Comparison of ENCODE assay signal across 23 cellular contexts in genomic region chr12:117567644-117568043, GRCh38.
A peak's percentile ranks its signal among the peaks of the same experiment; 100 is the strongest.
DNase-seq lines count a peak whose midpoint lies in the region; ATAC-seq and TF ChIP-seq lines count a peak whose summit lies in the region.
"Had no signal": no experiment of that assay in that cellular context is flagged by ENCODE, and none has a peak within 500 bp of the region (broad histone marks: within the 10 kb centered on the region; RNA-seq: fewer than 3 reads in every experiment).

No MANE protein-coding gene starts in this region.

- H3K9ac ChIP-seq in OCI-LY3 (ENCODE audit: low read length), result no peak overlapping the region

- TF ChIP-seq CTCF in OCI-LY3 (IDR thresholded peaks at IDR 0.05; ENCODE audit: low read depth, low read length) (no peak), type B pancreatic cell (conservative IDR thresholded peaks at IDR 0.05) (no peak)

- H3K27ac ChIP-seq in OCI-LY3 (ENCODE audit: low read length), result no peak overlapping the region
- H3K27ac ChIP-seq: esophagus muscularis mucosa, gastroesophageal sphincter, ovary, SJCRH30 had no signal

- peaks cover 16% of the 10 kb centered on the region for H3K4me1 Mint-ChIP-seq in type B pancreatic cell (ENCODE audit: unreplicated experiment)
- H3K4me1 Mint-ChIP-seq: CD4-positive, alpha-beta memory T cell; memory B cell; naive B cell; stimulated activated effector memory CD8-positive, alpha-beta T cell treated with anti-CD3 and anti-CD28 coated beads, Interleukin-12 subunit alpha, Interleukin-12 subunit beta, amount 100 ng/mL, for 72 hours had no signal

- H3K27me3 ChIP-seq in OCI-LY3 (ENCODE audit: low read depth, low read length), result peaks cover 51% of the 10 kb centered on the region
- H3K27me3 ChIP-seq: ovary, SJCRH30 had no signal

- H3K79me2 ChIP-seq in OCI-LY3 (ENCODE audit: low read length), result no peaks in the 10 kb centered on the region

- H3K4me3 Mint-ChIP-seq in type B pancreatic cell, result peak overlapping the region; percentile 20
- H3K4me3 Mint-ChIP-seq: activated naive CD8-positive, alpha-beta T cell; CD4-positive, alpha-beta memory T cell; memory B cell; naive B cell; stimulated activated effector memory CD8-positive, alpha-beta T cell treated with anti-CD3 and anti-CD28 coated beads, Interleukin-12 subunit alpha, Interleukin-12 subunit beta, amount 100 ng/mL, for 72 hours had no signal

- H3K27ac Mint-ChIP-seq in type B pancreatic cell, result no peak overlapping the region
- H3K27ac Mint-ChIP-seq: activated naive CD8-positive, alpha-beta T cell; memory B cell; stimulated activated effector memory CD8-positive, alpha-beta T cell treated with anti-CD3 and anti-CD28 coated beads, Interleukin-12 subunit alpha, Interleukin-12 subunit beta, amount 100 ng/mL, for 72 hours had no signal

- H3K9me3 ChIP-seq in OCI-LY3 (ENCODE audit: insufficient read depth, low read length), result no peaks in the 10 kb centered on the region
- H3K9me3 ChIP-seq: esophagus muscularis mucosa, gastroesophageal sphincter, HAP-1, ovary, SJCRH30 had no signal

- H3K4me3 ChIP-seq in OCI-LY3 (ENCODE audit: low read length), result no peak overlapping the region
- H3K4me3 ChIP-seq: esophagus muscularis mucosa, gastroesophageal sphincter, HAP-1, K562, ovary, SJCRH30 had no signal

- DNase-seq in type B pancreatic cell (ENCODE audit: extremely low spot score, unreplicated experiment), result no peak
- no peak for DNase-seq in islet precursor cell
- no peak for DNase-seq in NCI-H748 treated with DMSO at 0.1 percent for 48 hours (lab: John Stamatoyannopoulos, UW)
- DNase-seq: activated CD4-positive, alpha-beta T cell treated with anti-CD3 and anti-CD28 coated beads for 4 hours; CD4-positive, alpha-beta memory T cell; DMS53; effector memory CD4-positive, alpha-beta T cell; naive B cell; NCI-H146; NCI-H774; ovary; SJCRH30 had no signal

- H3K36me3 Mint-ChIP-seq in type B pancreatic cell, result no peaks in the 10 kb centered on the region
- H3K36me3 Mint-ChIP-seq: activated naive CD8-positive, alpha-beta T cell; CD4-positive, alpha-beta memory T cell; memory B cell; naive B cell; stimulated activated effector memory CD8-positive, alpha-beta T cell treated with anti-CD3 and anti-CD28 coated beads, Interleukin-12 subunit alpha, Interleukin-12 subunit beta, amount 100 ng/mL, for 72 hours had no signal

- peak; percentile 73 for ATAC-seq in GM19035 (IDR thresholded peaks at IDR 0.05; ENCODE audit: unreplicated experiment)
- ATAC-seq in HG02759 (IDR thresholded peaks at IDR 0.05; ENCODE audit: unreplicated experiment), result peak; percentile 67
- no peak for ATAC-seq in GM18511 (IDR thresholded peaks at IDR 0.05; ENCODE audit: unreplicated experiment)
- ATAC-seq: gastroesophageal sphincter; K562; stimulated activated effector memory CD8-positive, alpha-beta T cell treated with anti-CD3 and anti-CD28 coated beads, Interleukin-12 subunit alpha, Interleukin-12 subunit beta, amount 100 ng/mL, for 72 hours had no signal

- peaks cover 37% of the 10 kb centered on the region for H3K27me3 Mint-ChIP-seq in type B pancreatic cell
- H3K27me3 Mint-ChIP-seq: CD4-positive, alpha-beta memory T cell had no signal

- H3K4me2 ChIP-seq in OCI-LY3 (ENCODE audit: low read length), result peak overlapping the region; percentile 36

- no peaks in the 10 kb centered on the region for H3K36me3 ChIP-seq in OCI-LY3 (replicated peaks; ENCODE audit: low read depth, low read length)
- H3K36me3 ChIP-seq: esophagus muscularis mucosa, gastroesophageal sphincter, HAP-1, ovary, SJCRH30 had no signal

- H2AFZ ChIP-seq in OCI-LY3 (ENCODE audit: low read depth, low read length), result no peak overlapping the region

- H3K9me3 Mint-ChIP-seq in type B pancreatic cell, result no peaks in the 10 kb centered on the region
- H3K9me3 Mint-ChIP-seq: memory B cell had no signal

- H4K20me1 ChIP-seq in OCI-LY3 (ENCODE audit: insufficient read depth, low read length), result no peaks in the 10 kb centered on the region

- H3K4me1 ChIP-seq in OCI-LY3 (ENCODE audit: low read length), result peaks cover 26% of the 10 kb centered on the region
- H3K4me1 ChIP-seq: esophagus muscularis mucosa, gastroesophageal sphincter, HAP-1, SJCRH30 had no signal
